In the genomic region with DNA sequence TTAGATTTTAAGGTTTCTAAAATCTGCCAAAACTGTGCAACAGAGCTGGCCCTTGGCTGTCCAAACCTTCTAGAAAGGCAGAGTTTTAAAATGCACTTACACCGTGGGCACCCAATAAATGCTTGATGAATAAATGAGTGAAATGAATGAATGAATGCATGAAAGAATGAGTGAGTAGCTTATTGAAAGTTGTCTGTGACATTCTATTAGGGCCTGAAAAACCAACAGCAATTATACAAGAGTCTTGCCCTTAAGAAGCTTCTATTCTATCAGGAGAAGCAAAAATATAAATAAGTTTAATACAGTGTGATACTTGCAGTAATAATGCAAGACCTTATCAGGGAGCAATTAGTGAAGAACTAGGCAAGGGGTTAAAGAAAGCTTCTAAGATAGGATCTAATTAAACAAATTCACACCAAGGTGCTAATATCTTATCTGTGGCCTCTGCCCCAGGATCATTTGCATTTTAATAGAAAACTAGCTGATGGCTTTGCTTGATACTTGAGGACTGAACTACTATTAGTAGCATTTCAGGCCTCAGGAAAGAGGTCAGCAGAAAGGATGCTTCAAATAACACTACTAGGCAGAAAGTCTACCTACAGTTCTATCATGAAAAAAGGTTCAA, we compare ENCODE assay signal across 28 cellular contexts.
"Had no signal": no experiment of that assay in that cellular context is flagged by ENCODE, and none has a peak within 500 bp of the region (broad histone marks: within the 10 kb centered on the region; RNA-seq: fewer than 3 reads in every experiment).

No MANE protein-coding gene starts in this region.

- H3K27ac ChIP-seq: breast epithelium, coronary artery, Peyer's patch, RWPE1, SJCRH30 had no signal

- H3K9me3 ChIP-seq: breast epithelium, Peyer's patch, SJCRH30 had no signal

- H3K4me3 ChIP-seq: breast epithelium, coronary artery, Peyer's patch, SJCRH30 had no signal

- H3K27me3 Mint-ChIP-seq: activated naive CD4-positive, alpha-beta T cell treated with anti-CD3 and anti-CD28 coated beads, Interleukin-2, amount 10 ng/mL, durations not matched to agents 7 days and 5 days had no signal

- DNase-seq: activated CD4-positive, alpha-beta T cell treated with anti-CD3 and anti-CD28 coated beads for 48 hours; activated CD4-positive, alpha-beta T cell treated with anti-CD3 and anti-CD28 coated beads, Interleukin-2, amount 50 U/mL, for 4 hours; activated CD4-positive, CD25-positive, alpha-beta regulatory T cell treated with anti-CD3 and anti-CD28 coated beads, Interleukin-2, amount 50 U/mL, for 72 hours; activated CD8-positive, alpha-beta memory T cell treated with anti-CD3 and anti-CD28 coated beads for 24 hours; activated gamma-delta T cell treated with Interleukin-2 at 50 U/mL for 16 hours; activated naive CD4-positive, alpha-beta T cell treated with anti-CD3 and anti-CD28 coated beads, Interleukin-2, amount 10 ng/mL, durations not matched to agents 7 days and 5 days; activated T-cell treated with anti-CD3 and anti-CD28 coated beads for 4 hours; activated T-cell treated with anti-CD3 and anti-CD28 coated beads, Interleukin-2, amount 50 U/mL, for 48 hours; aorta; caudate nucleus; MM.1S; NCI-H1105; NCI-H1436; NCI-H187; NCI-H2081; NCI-H446; Peyer's patch; Right ventricle myocardium superior; SJCRH30; SW 1271; T-helper 9 cell had no signal

- ATAC-seq: SK-N-SH treated with all-trans-retinoic acid at 6 μM for 48 hours, WTC11 had no signal

- H3K4me1 ChIP-seq: breast epithelium had no signal

- H3K36me3 ChIP-seq: breast epithelium, Peyer's patch, SJCRH30 had no signal

- H3K27me3 ChIP-seq: breast epithelium, Peyer's patch, SJCRH30 had no signal

- H3K4me3 Mint-ChIP-seq: activated naive CD4-positive, alpha-beta T cell treated with anti-CD3 and anti-CD28 coated beads, Interleukin-2, amount 10 ng/mL, durations not matched to agents 7 days and 5 days; T-helper 1 cell treated with Interleukin-12 subunit alpha and Interleukin-12 subunit beta and Interleukin-4 antibody, amounts not matched to agents 30 μg/mL and 1 μg/mL, for 36 hours; WTC11 had no signal

- H3K27ac Mint-ChIP-seq: activated naive CD4-positive, alpha-beta T cell treated with anti-CD3 and anti-CD28 coated beads, Interleukin-2, amount 10 ng/mL, durations not matched to agents 7 days and 5 days; activated T-helper 2 cell treated with anti-CD3 and anti-CD28 coated beads, Interferon-gamma antibody, Interleukin-2, Interleukin-4, amounts not matched to agents 10 μg/mL and 5 μg/mL and 100 μg/mL, durations not matched to agents 14 hours and 24 hours and 36 hours; T-helper 1 cell treated with Interleukin-12 subunit alpha and Interleukin-12 subunit beta and Interleukin-4 antibody, amounts not matched to agents 30 μg/mL and 1 μg/mL, for 36 hours; WTC11 had no signal
